In the genomic region with DNA sequence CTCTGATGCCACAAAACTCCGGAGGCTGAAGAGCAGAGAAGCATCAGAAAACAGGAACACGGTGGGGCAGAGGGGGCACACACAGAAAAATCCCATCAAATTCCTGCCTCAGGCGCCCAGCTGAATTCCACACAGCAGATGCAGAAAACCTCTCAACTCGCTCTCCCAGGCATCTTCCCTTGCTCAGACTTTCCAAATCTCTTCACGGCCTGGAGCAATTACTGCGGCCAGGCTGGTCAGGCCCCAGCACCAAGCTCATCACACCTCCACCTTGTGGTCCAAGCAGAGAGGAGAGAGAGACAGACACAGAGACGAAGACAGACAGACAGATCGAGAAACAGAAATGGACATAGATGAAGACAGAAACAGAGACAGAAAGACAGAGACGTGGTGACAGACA, we compare ENCODE assay signal across 16 cellular contexts.
A peak's percentile ranks its signal among the peaks of the same experiment; 100 is the strongest.
DNase-seq lines count a peak whose midpoint lies in the region; ATAC-seq and TF ChIP-seq lines count a peak whose summit lies in the region.
"Had no signal": no experiment of that assay in that cellular context is flagged by ENCODE, and none has a peak within 500 bp of the region (broad histone marks: within the 10 kb centered on the region; RNA-seq: fewer than 3 reads in every experiment).

No MANE protein-coding gene starts in this region.

- BruUV-seq in A673 (replicated peaks; lab: Mats Ljungman, UMichigan), result no TSS peak

- H3K4me1 ChIP-seq in CD8-positive, alpha-beta memory T cell (ENCODE audit: insufficient read depth, low read length), result peaks cover 7% of the 10 kb centered on the region
- no peaks in the 10 kb centered on the region for H3K4me1 ChIP-seq in A673 (ENCODE audit: insufficient read depth, low read length, poor library complexity, severe bottlenecking)
- peaks cover 15% of the 10 kb centered on the region for H3K4me1 ChIP-seq in upper lobe of right lung

- H3K4me3 ChIP-seq in CD8-positive, alpha-beta memory T cell (ENCODE audit: low read length), result no peak overlapping the region
- H3K4me3 ChIP-seq in A673 (ENCODE audit: low read depth, low read length, poor library complexity, severe bottlenecking) (no peak overlapping the region), upper lobe of right lung (no peak overlapping the region)
- H3K4me3 ChIP-seq: esophagus squamous epithelium, PC-9 had no signal

- intact Hi-C loops in A673 (cut with micrococcal nuclease; ENCODE audit: unreplicated experiment) (no loop called here), upper lobe of right lung (cut with DNase I) (no loop called here)

- H3K4me3 Mint-ChIP-seq in CD8-positive, alpha-beta memory T cell, result no peak overlapping the region
- H3K4me3 Mint-ChIP-seq in WTC11, result no peak overlapping the region
- H3K4me3 Mint-ChIP-seq in memory B cell, result peak overlapping the region; percentile 1

- peaks cover 5% of the 10 kb centered on the region for H3K36me3 ChIP-seq in CD8-positive, alpha-beta memory T cell (ENCODE audit: insufficient read depth, low read length)
- H3K36me3 ChIP-seq in A673 (ENCODE audit: insufficient read depth, low read length, poor library complexity, severe bottlenecking) (peaks cover 62% of the 10 kb centered on the region), upper lobe of right lung (peaks cover 43% of the 10 kb centered on the region)

- peaks cover 20 to 48% (median 24%) of the 10 kb centered on the region in 3 donors for H3K4me1 Mint-ChIP-seq in CD8-positive, alpha-beta memory T cell
- H3K4me1 Mint-ChIP-seq in WTC11 (peaks cover 6% of the 10 kb centered on the region; the same call in 1 of the 2 replicates), memory B cell (peaks cover 35% of the 10 kb centered on the region)

- H3K27ac Mint-ChIP-seq in CD8-positive, alpha-beta memory T cell, result peak overlapping the region in 5 of 8 donors; percentile 7 to 78 (median 17)
- H3K27ac Mint-ChIP-seq in WTC11 (peak overlapping the region; percentile 69), memory B cell (peak overlapping the region; percentile 10)

- H3K27me3 ChIP-seq in CD8-positive, alpha-beta memory T cell (ENCODE audit: insufficient read depth, low read length, poor library complexity, severe bottlenecking), result no peaks in the 10 kb centered on the region
- H3K27me3 ChIP-seq in A673 (replicated peaks; ENCODE audit: insufficient read depth, low read depth, low read length, poor library complexity) (no peaks in the 10 kb centered on the region), upper lobe of right lung (no peaks in the 10 kb centered on the region)
- H3K27me3 ChIP-seq: esophagus squamous epithelium had no signal

- H3K9me3 Mint-ChIP-seq in CD8-positive, alpha-beta memory T cell, result peaks cover 0 to 3% (median 0%) of the 10 kb centered on the region in 5 donors
- H3K9me3 Mint-ChIP-seq in WTC11, result peaks cover 11% of the 10 kb centered on the region
- peaks cover 7% of the 10 kb centered on the region for H3K9me3 Mint-ChIP-seq in memory B cell

- POLR2A ChIA-PET in CD8-positive, alpha-beta memory T cell (lab: Charles Lee), result no interaction called here
- POLR2A ChIA-PET in WTC11 (lab: Charles Lee) (no interaction called here), A673 (lab: Charles Lee; ENCODE audit: low non-redundant PET) (no interaction called here)

- H3K9me3 ChIP-seq in CD8-positive, alpha-beta memory T cell (ENCODE audit: low read length), result no peaks in the 10 kb centered on the region
- peaks cover 11% of the 10 kb centered on the region for H3K9me3 ChIP-seq in A673 (ENCODE audit: low read depth, low read length, poor library complexity, severe bottlenecking)
- H3K9me3 ChIP-seq in upper lobe of right lung, result no peaks in the 10 kb centered on the region

- TF ChIP-seq CTCF in 22Rv1 (IDR thresholded peaks at IDR 0.05) (no peak), WTC11 (IDR thresholded peaks at IDR 0.05) (no peak), A673 (conservative IDR thresholded peaks at IDR 0.05; ENCODE audit: low read depth, low read length) (no peak), upper lobe of right lung (IDR thresholded peaks at IDR 0.05) (no peak)

- no peaks in the 10 kb centered on the region for H3K27me3 Mint-ChIP-seq in CD8-positive, alpha-beta memory T cell
- no peaks in the 10 kb centered on the region for H3K27me3 Mint-ChIP-seq in WTC11 (ENCODE audit: low read depth)
- H3K27me3 Mint-ChIP-seq in memory B cell, result no peaks in the 10 kb centered on the region

- H3K27ac ChIP-seq in 22Rv1 (0 out of 2 replicates have a peak overlapping the region, but pooled peaks have one; percentile 2), A673 (ENCODE audit: low read depth, low read length, poor library complexity, severe bottlenecking) (no peak overlapping the region), upper lobe of right lung (no peak overlapping the region)
- H3K27ac ChIP-seq in CD8-positive, alpha-beta memory T cell (ENCODE audit: low read depth, low read length), result no peak overlapping the region
- H3K27ac ChIP-seq: esophagus squamous epithelium, PC-9 had no signal

- ATAC-seq in WTC11 (no peak), memory B cell (ENCODE audit: low read depth) (no peak), upper lobe of right lung (no peak), HG03097 (IDR thresholded peaks at IDR 0.05; ENCODE audit: low FRiP score, unreplicated experiment) (no peak)
- ATAC-seq: sciatic nerve, SK-N-SH treated with all-trans-retinoic acid at 6 μM for 48 hours had no signal

- CTCF ChIA-PET in CD8-positive, alpha-beta memory T cell (lab: Charles Lee), result no interaction called here
- CTCF ChIA-PET in WTC11 (lab: Charles Lee), result interaction anchor here (1.0 kb wide), 1 partner anchor 277 kb away, joined by 3 read pairs; no protein-coding TSS in a partner anchor
- CTCF ChIA-PET in A673 (lab: Charles Lee), result no interaction called here

- no peak for DNase-seq in CD8-positive, alpha-beta memory T cell
- DNase-seq in WTC11 (ENCODE audit: low spot score), result no peak
- no peak for DNase-seq in memory B cell (ENCODE audit: low spot score in 2 of 2)
- no peak for DNase-seq in A673 (ENCODE audit: low spot score)
- DNase-seq in upper lobe of right lung, result no peak
- no peak for DNase-seq in stimulated activated CD4-positive, alpha-beta T cell treated with anti-CD3 and anti-CD28 coated beads, Interleukin-2, amount 100 ng/mL, for 48 hours
- DNase-seq: activated gamma-delta T cell; esophagus squamous epithelium; NCI-H69; occipital lobe; PC-9; stimulated activated CD4-positive, alpha-beta T cell treated with anti-CD3 and anti-CD28 coated beads, Interleukin-1b, Interleukin-23, amount 100 ng/mL, for 48 hours had no signal

- peaks cover 12 to 60% (median 24%) of the 10 kb centered on the region in 3 donors for H3K36me3 Mint-ChIP-seq in CD8-positive, alpha-beta memory T cell
- H3K36me3 Mint-ChIP-seq in WTC11, result peaks cover 55% of the 10 kb centered on the region
- H3K36me3 Mint-ChIP-seq in memory B cell, result peaks cover 46% of the 10 kb centered on the region

TF ChIP-seq in WTC11, 78 proteins besides CTCF, POLR2A, EP300 and RAD21 (continues in another document):
- no peak for TF ChIP-seq CREM (CRISPR knock-in tag; IDR thresholded peaks at IDR 0.05)
- no peak for TF ChIP-seq GTF2I (CRISPR knock-in tag; conservative IDR thresholded peaks at IDR 0.05)
- no peak for TF ChIP-seq TEAD1 (CRISPR knock-in tag; IDR thresholded peaks at IDR 0.05)
- TF ChIP-seq ZNF121 (CRISPR knock-in tag; IDR thresholded peaks at IDR 0.05), result no peak
- no peak for TF ChIP-seq GRHL2 (CRISPR knock-in tag; IDR thresholded peaks at IDR 0.05; ENCODE audit: insufficient replicate concordance, severe bottlenecking)
- TF ChIP-seq GABPB1 (CRISPR knock-in tag; IDR thresholded peaks at IDR 0.05), result no peak
- TF ChIP-seq RELA (CRISPR knock-in tag; IDR thresholded peaks at IDR 0.05; ENCODE audit: borderline replicate concordance), result no peak
- TF ChIP-seq JAZF1 (CRISPR knock-in tag; IDR thresholded peaks at IDR 0.05), result no peak
- TF ChIP-seq PRRX2 (CRISPR knock-in tag; IDR thresholded peaks at IDR 0.05), result no peak
- TF ChIP-seq, protein P1, sequence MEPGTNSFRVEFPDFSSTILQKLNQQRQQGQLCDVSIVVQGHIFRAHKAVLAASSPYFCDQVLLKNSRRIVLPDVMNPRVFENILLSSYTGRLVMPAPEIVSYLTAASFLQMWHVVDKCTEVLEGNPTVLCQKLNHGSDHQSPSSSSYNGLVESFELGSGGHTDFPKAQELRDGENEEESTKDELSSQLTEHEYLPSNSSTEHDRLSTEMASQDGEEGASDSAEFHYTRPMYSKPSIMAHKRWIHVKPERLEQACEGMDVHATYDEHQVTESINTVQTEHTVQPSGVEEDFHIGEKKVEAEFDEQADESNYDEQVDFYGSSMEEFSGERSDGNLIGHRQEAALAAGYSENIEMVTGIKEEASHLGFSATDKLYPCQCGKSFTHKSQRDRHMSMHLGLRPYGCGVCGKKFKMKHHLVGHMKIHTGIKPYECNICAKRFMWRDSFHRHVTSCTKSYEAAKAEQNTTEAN (CRISPR knock-in tag; IDR thresholded peaks at IDR 0.05), result no peak
- TF ChIP-seq, protein P2, sequence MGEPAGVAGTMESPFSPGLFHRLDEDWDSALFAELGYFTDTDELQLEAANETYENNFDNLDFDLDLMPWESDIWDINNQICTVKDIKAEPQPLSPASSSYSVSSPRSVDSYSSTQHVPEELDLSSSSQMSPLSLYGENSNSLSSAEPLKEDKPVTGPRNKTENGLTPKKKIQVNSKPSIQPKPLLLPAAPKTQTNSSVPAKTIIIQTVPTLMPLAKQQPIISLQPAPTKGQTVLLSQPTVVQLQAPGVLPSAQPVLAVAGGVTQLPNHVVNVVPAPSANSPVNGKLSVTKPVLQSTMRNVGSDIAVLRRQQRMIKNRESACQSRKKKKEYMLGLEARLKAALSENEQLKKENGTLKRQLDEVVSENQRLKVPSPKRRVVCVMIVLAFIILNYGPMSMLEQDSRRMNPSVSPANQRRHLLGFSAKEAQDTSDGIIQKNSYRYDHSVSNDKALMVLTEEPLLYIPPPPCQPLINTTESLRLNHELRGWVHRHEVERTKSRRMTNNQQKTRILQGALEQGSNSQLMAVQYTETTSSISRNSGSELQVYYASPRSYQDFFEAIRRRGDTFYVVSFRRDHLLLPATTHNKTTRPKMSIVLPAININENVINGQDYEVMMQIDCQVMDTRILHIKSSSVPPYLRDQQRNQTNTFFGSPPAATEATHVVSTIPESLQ (CRISPR knock-in tag; IDR thresholded peaks at IDR 0.05), result no peak
- no peak for TF ChIP-seq ZNF423 (CRISPR knock-in tag; IDR thresholded peaks at IDR 0.05)
- TF ChIP-seq OVOL2 (CRISPR knock-in tag; IDR thresholded peaks at IDR 0.05; ENCODE audit: borderline replicate concordance), result no peak
- TF ChIP-seq TEAD4 (CRISPR knock-in tag; IDR thresholded peaks at IDR 0.05), result no peak

Comparison
In these comparisons a context has a peak if more than half of its experiments do, and no peak if none do; other contexts are left out.
1. H3K27ac Mint-ChIP-seq: peak in every context shown above with its lines; median percentile 69 in WTC11; 17 in CD8-positive, alpha-beta memory T cell; 10 in memory B cell.